In genomic region chr3:118991775-118992174, GRCh38 we compare ENCODE assay signal across 19 cellular contexts. TPM values are rescaled to one million over a fixed set of nuclear protein-coding genes. Genes with fewer than 3 reads are reported as not detected.
DNase-seq lines count a peak whose midpoint lies in the region; ATAC-seq, FAIRE-seq and TF ChIP-seq lines count a peak whose summit lies in the region.
"Had no signal": no experiment of that assay in that cellular context is flagged by ENCODE, and none has a peak within 500 bp of the region (broad histone marks: within the 10 kb centered on the region; RNA-seq: fewer than 3 reads in every experiment).

No MANE protein-coding gene starts in this region.

- WGBS in adrenal gland, 4 donors = 33 to 42% (median 39%) methylated on average over 3 of the region's 3 CpGs
- 0 to 4% methylated on average over 3 of the region's 3 CpGs for WGBS in GM23248 (ENCODE audit: low coverage in 1 of 2, low lambda C conversion rate in 2 of 2, missing lambda C conversion rate in 2 of 2), 2 experiments

- H3K4me3 ChIP-seq in adrenal gland (no peak overlapping the region), endothelial cell of umbilical vein (replicated peaks in 1 of 3; ENCODE audit: insufficient read depth in 1 of 3, low read depth in 1 of 3, low read length in 3 of 3) (no peak overlapping the region), stomach smooth muscle (ENCODE audit: low read length in 2 of 2) (no peak overlapping the region), GM23248 (no peak overlapping the region)
- H3K4me3 ChIP-seq: BLaER1, hepatocyte had no signal

- CTCF ChIA-PET in endothelial cell of umbilical vein (lab: Charles Lee) = no interaction called here

- no peaks in the 10 kb centered on the region for H3K27me3 ChIP-seq in adrenal gland
- H3K27me3 ChIP-seq in endothelial cell of umbilical vein (ENCODE audit: control insufficient read depth in 2 of 2, insufficient read depth in 2 of 2, low read length in 2 of 2) = peaks cover 0 to 1% of the 10 kb centered on the region in 2 experiments
- H3K27me3 ChIP-seq in stomach smooth muscle (ENCODE audit: control insufficient read depth in 1 of 2, insufficient read depth in 2 of 2, low read length in 2 of 2) = no peaks in the 10 kb centered on the region
- H3K27me3 ChIP-seq in GM23248 (replicated peaks; ENCODE audit: insufficient read depth) = peaks cover 12% of the 10 kb centered on the region; the same call in 1 of the 2 replicates
- H3K27me3 ChIP-seq: BLaER1, hepatocyte had no signal

- no peak overlapping the region for H3K4me2 ChIP-seq in endothelial cell of umbilical vein (ENCODE audit: insufficient read depth, low read length)
- no peak overlapping the region for H3K4me2 ChIP-seq in GM23248 (ENCODE audit: unreplicated experiment)
- H3K4me2 ChIP-seq: BLaER1, hepatocyte had no signal

- no peaks in the 10 kb centered on the region for H3K9me2 ChIP-seq in GM23248 (ENCODE audit: insufficient read depth)

- BruUV-seq in endothelial cell of umbilical vein (replicated peaks; lab: Mats Ljungman, UMichigan) = no TSS peak

- TF ChIP-seq CTCF in adrenal gland (IDR thresholded peaks at IDR 0.05) (no peak), endothelial cell of umbilical vein (IDR thresholded peaks at IDR 0.05; ENCODE audit: extremely low read depth in 1 of 2, insufficient read depth in 1 of 2, low read depth in 1 of 2, low read length in 2 of 2) (no peak)

- no peak overlapping the region for H3K9ac ChIP-seq in endothelial cell of umbilical vein (replicated peaks; ENCODE audit: extremely low read depth, insufficient read depth, low read length)
- H3K9ac ChIP-seq in stomach smooth muscle (ENCODE audit: low read length in 2 of 2) = no peak overlapping the region
- no peak overlapping the region for H3K9ac ChIP-seq in GM23248
- H3K9ac ChIP-seq: BLaER1 had no signal

- POLR2A ChIA-PET in endothelial cell of umbilical vein (lab: Charles Lee) = no interaction called here

- no peaks in the 10 kb centered on the region for H3K79me2 ChIP-seq in endothelial cell of umbilical vein (ENCODE audit: control insufficient read depth, insufficient read depth, low read length)
- H3K79me2 ChIP-seq in GM23248 (ENCODE audit: insufficient read depth) = no peaks in the 10 kb centered on the region
- H3K79me2 ChIP-seq: hepatocyte had no signal

- peak overlapping the region; percentile 37 to 83 (median 50) for H3K27ac ChIP-seq in adrenal gland
- H3K27ac ChIP-seq in endothelial cell of umbilical vein (ENCODE audit: insufficient read depth, low read depth, low read length) = no peak overlapping the region
- H3K27ac ChIP-seq in stomach smooth muscle (ENCODE audit: low read length) = peak overlapping the region; percentile 74
- H3K27ac ChIP-seq in GM23248 = no peak overlapping the region
- H3K27ac ChIP-seq: BLaER1, epithelial cell of prostate, hepatocyte had no signal

- H4K20me1 ChIP-seq in endothelial cell of umbilical vein (replicated peaks; ENCODE audit: control insufficient read depth, extremely low read depth, insufficient read depth, low read length) = no peaks in the 10 kb centered on the region
- H4K20me1 ChIP-seq in GM23248 (ENCODE audit: insufficient read depth) = no peaks in the 10 kb centered on the region
- H4K20me1 ChIP-seq: BLaER1 had no signal

- in situ Hi-C loops in GM23248 (cut with MboI) = no loop called here

- FAIRE-seq in endothelial cell of umbilical vein (lab: Jason Lieb, UNC) (peak; percentile 12), islet of Langerhans (lab: Jason Lieb, UNC) (peak; percentile 97)
- FAIRE-seq: urothelium cell line had no signal

- DNase-seq in adrenal gland (peak; percentile 33 to 78 (median 62)), endothelial cell of umbilical vein (ENCODE audit: low read depth, low spot score) (no peak), HUDEP-2 (lab: John Stamatoyannopoulos, UW; ENCODE audit: unreplicated experiment in 76 of 76) (no peak), GM23248 (no peak)
- DNase-seq: activated CD4-positive, alpha-beta T cell treated with anti-CD3 and anti-CD28 coated beads for 36 hours; DND-41; HCEC 1CT; naive thymus-derived CD8-positive, alpha-beta T cell; NK-92 treated with Interleukin-12 subunit alpha and Interleukin-12 subunit beta, amount 100 ng/mL, for 24 hours; stimulated activated CD4-positive, alpha-beta T cell treated with anti-CD3 and anti-CD28 coated beads, Interleukin-4, amount 100 ng/mL, for 24 hours; T-helper 9 cell had no signal

- ATAC-seq in HG03097 (IDR thresholded peaks at IDR 0.05; ENCODE audit: low FRiP score, unreplicated experiment) (no peak), HG02571 (IDR thresholded peaks at IDR 0.05; ENCODE audit: unreplicated experiment) (no peak)
- ATAC-seq: activated CD4-positive, alpha-beta T cell treated with anti-CD3 and anti-CD28 coated beads for 36 hours; naive thymus-derived CD8-positive, alpha-beta T cell had no signal

- no peaks in the 10 kb centered on the region for H3K9me3 ChIP-seq in adrenal gland (replicated peaks in 1 of 3)
- H3K9me3 ChIP-seq in endothelial cell of umbilical vein (replicated peaks; ENCODE audit: control insufficient read depth, insufficient read depth, low read length) = no peaks in the 10 kb centered on the region
- H3K9me3 ChIP-seq in stomach smooth muscle (ENCODE audit: control insufficient read depth in 2 of 2, low read length in 2 of 2) = no peaks in the 10 kb centered on the region
- no peaks in the 10 kb centered on the region for H3K9me3 ChIP-seq in GM23248 (ENCODE audit: low read depth)
- H3K9me3 ChIP-seq: BLaER1 had no signal

- H3K9me1 ChIP-seq in endothelial cell of umbilical vein (replicated peaks; ENCODE audit: control insufficient read depth, extremely low read depth, insufficient read depth, low read length) = no peaks in the 10 kb centered on the region

- intact Hi-C loops in adrenal gland (cut with DNase I) (no loop called here), endothelial cell of umbilical vein (cut with micrococcal nuclease) (no loop called here)

- TF ChIP-seq POLR2A in adrenal gland (IDR thresholded peaks at IDR 0.05) = peak in 1 of 2 donors; percentile 45
- no peak for TF ChIP-seq POLR2A in endothelial cell of umbilical vein (IDR thresholded peaks at IDR 0.05; ENCODE audit: low read depth, low read length)

- H3K36me3 ChIP-seq in adrenal gland (replicated peaks in 1 of 2) (no peaks in the 10 kb centered on the region), endothelial cell of umbilical vein (ENCODE audit: control insufficient read depth in 2 of 2, extremely low read depth in 1 of 2, insufficient read depth in 2 of 2, low read length in 2 of 2) (no peaks in the 10 kb centered on the region), stomach smooth muscle (ENCODE audit: control insufficient read depth in 2 of 2, insufficient read depth in 2 of 2, low read length in 2 of 2) (no peaks in the 10 kb centered on the region), GM23248 (ENCODE audit: low read depth) (no peaks in the 10 kb centered on the region)
- H3K36me3 ChIP-seq: BLaER1 had no signal

- H3F3A ChIP-seq in GM23248 (ENCODE audit: insufficient read depth) = no peaks in the 10 kb centered on the region

- dilution Hi-C loops in endothelial cell of umbilical vein (cut with MboI; ENCODE audit: extremely low pct_ligation_motif_present, low sequenced_read_pairs) = no loop called here

- no peak overlapping the region for H2AFZ ChIP-seq in endothelial cell of umbilical vein (ENCODE audit: low read depth, low read length)
- no peak overlapping the region for H2AFZ ChIP-seq in GM23248
- H2AFZ ChIP-seq: hepatocyte had no signal

- H3K4me1 ChIP-seq in adrenal gland (replicated peaks in 1 of 2) (peaks cover 17 to 28% of the 10 kb centered on the region in 2 donors), endothelial cell of umbilical vein (ENCODE audit: control insufficient read depth, extremely low read depth, insufficient read depth, low read length) (no peaks in the 10 kb centered on the region), stomach smooth muscle (ENCODE audit: control insufficient read depth, insufficient read depth, low read length) (peaks cover 17% of the 10 kb centered on the region), GM23248 (ENCODE audit: insufficient read depth) (no peaks in the 10 kb centered on the region)
- H3K4me1 ChIP-seq: BLaER1 had no signal

TF ChIP-seq in endothelial cell of umbilical vein, 7 proteins besides CTCF, POLR2A, EP300 and RAD21:
- TF ChIP-seq POLR2AphosphoS5 (IDR thresholded peaks at IDR 0.05; ENCODE audit: insufficient read depth, low read depth, low read length) (no peak), FOS (IDR thresholded peaks at IDR 0.05; ENCODE audit: borderline replicate concordance, insufficient read depth, low read length) (no peak), GATA2 (IDR thresholded peaks at IDR 0.05; ENCODE audit: insufficient read depth, insufficient read length, low read depth, low read length) (no peak), MAX (IDR thresholded peaks at IDR 0.05; ENCODE audit: insufficient read depth, insufficient read length) (no peak), MYC (IDR thresholded peaks at IDR 0.05; ENCODE audit: low read depth, low read length) (no peak), EZH2 (IDR thresholded peaks at IDR 0.05; ENCODE audit: borderline replicate concordance, low read depth, low read length, severe bottlenecking) (no peak), JUN (IDR thresholded peaks at IDR 0.05; ENCODE audit: borderline replicate concordance, insufficient read depth, insufficient read length, low read depth) (no peak)

RNA-seq across cellular contexts. Expression of gene IGSF11, which starts 42.9 kb away (rescaled TPM):
- total RNA-seq in adrenal gland = 10 to 100 TPM; 14.8 to 31.3 (median 24.8) TPM
- polyA plus RNA-seq in adrenal gland = 10 to 100 TPM in 1 of 3 donors, 1 to 10 TPM in 2; 4.1 to 12.8 (median 4.3) TPM
- not detected in 2 replicates for total RNA-seq in endothelial cell of umbilical vein
- polyA plus RNA-seq in endothelial cell of umbilical vein = not detected in 2 replicates
- not detected in 2 replicates for polyA plus RNA-seq in endothelial cell of umbilical vein (2011; cell fraction: cytosol; rRNA removed)
- 0.04 TPM in 1 of 2 replicates, not detected in the other for polyA plus RNA-seq in endothelial cell of umbilical vein (2011; cell fraction: nucleus; rRNA removed)
- polyA plus RNA-seq in endothelial cell of umbilical vein (2012) = not detected in 2 replicates
- not detected in 2 replicates for polyA minus RNA-seq in endothelial cell of umbilical vein
- not detected for polyA minus RNA-seq in endothelial cell of umbilical vein (2011; cell fraction: cytosol; rRNA and poly(A)+ RNA removed)
- not detected in 2 replicates for polyA minus RNA-seq in endothelial cell of umbilical vein (2011; cell fraction: nucleus; rRNA and poly(A)+ RNA removed)
- not detected in 2 replicates for total RNA-seq in GM23248 (2014; rRNA removed; shearing (Covaris generic))
- not detected in 2 replicates for polyA plus RNA-seq in GM23248 (2016; fragmentation: Nextera tagmentation; extraction: Ambion mirVana)
- total RNA-seq: hepatocyte had no signal

Comparison
In these comparisons a context has a peak if more than half of its experiments do, and no peak if none do; other contexts are left out.
1. DNase-seq: peak in adrenal gland (7 of 7); none in endothelial cell of umbilical vein (single experiment), HUDEP-2 (0 of 76) and GM23248 (single experiment).
2. H3K27ac ChIP-seq: peak in adrenal gland (5 of 5) and stomach smooth muscle (single experiment); none in endothelial cell of umbilical vein (single experiment) and GM23248 (single experiment).
3. RNA of gene IGSF11, which starts 42.9 kb away (total RNA-seq): 14.8 to 31.3 TPM in adrenal gland; not detected in endothelial cell of umbilical vein and not detected in GM23248; every median in the first group is over 10 times any median in the second.